Comparison of ENCODE assay signal across 18 cellular contexts in the genomic region with DNA sequence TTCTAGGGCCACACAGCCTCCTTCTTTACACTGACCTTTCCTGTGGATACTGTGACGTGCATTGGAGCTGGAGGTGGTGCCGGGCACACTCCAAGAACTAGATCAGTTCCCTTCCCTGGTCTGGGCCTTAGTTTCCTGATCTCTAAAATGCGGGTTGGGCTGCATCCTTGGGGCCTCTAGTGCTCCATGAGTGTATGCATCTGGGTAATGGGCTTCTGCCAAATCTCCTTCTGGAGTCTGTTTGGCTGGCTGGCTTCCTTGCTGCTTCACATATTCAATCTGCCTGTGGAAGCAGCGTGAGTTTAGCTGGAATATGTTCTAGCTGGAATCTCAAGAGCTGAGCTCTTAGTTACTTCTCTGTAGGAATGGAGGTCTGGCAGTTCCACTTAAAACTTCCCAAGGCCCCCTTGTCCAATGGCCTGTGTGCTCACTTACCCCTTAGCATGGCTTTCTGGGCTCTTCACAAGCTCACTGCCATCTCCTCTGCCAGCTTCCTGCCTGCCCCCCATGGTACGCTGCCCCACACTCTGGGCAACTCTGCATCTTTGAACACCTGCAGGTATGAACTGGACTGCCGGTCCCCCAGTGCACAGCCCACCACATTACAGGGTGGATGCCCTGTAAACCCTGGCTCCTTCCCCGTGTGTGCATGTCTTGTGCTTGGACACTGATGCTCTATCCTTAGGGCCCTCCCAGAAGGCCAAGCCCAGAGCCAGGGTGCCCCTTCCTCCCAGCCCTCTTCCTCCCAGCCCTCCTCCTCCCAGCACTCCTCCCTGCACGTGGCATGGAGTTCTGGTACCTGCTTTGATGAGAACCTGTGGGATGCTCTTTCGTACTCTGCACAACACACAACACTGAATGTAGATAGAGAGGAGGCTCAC.
A peak's percentile ranks its signal among the peaks of the same experiment; 100 is the strongest.
DNase-seq lines count a peak whose midpoint lies in the region; ATAC-seq and TF ChIP-seq lines count a peak whose summit lies in the region.
"Had no signal": no experiment of that assay in that cellular context is flagged by ENCODE, and none has a peak within 500 bp of the region (broad histone marks: within the 10 kb centered on the region; RNA-seq: fewer than 3 reads in every experiment).

No MANE protein-coding gene starts in this region.

- no peak for TF ChIP-seq EP300 in sigmoid colon (IDR thresholded peaks at IDR 0.05)

- no peaks in the 10 kb centered on the region for H3K9me2 ChIP-seq in GM23248 (ENCODE audit: insufficient read depth)
- H3K9me2 ChIP-seq in hepatocyte (replicated peaks; ENCODE audit: insufficient read depth) = no peaks in the 10 kb centered on the region

- H3K9ac ChIP-seq in GM23248 = no peak overlapping the region

- no peaks in the 10 kb centered on the region for H3K9me3 ChIP-seq in GM23248 (ENCODE audit: low read depth)
- no peaks in the 10 kb centered on the region for H3K9me3 ChIP-seq in ascending aorta
- H3K9me3 ChIP-seq in hepatocyte (ENCODE audit: low read depth) = no peaks in the 10 kb centered on the region
- H3K9me3 ChIP-seq in sigmoid colon = no peaks in the 10 kb centered on the region
- H3K9me3 ChIP-seq: body of pancreas, transverse colon had no signal

- intact Hi-C loops in ascending aorta (cut with DNase I) (loop anchor here (5.0 kb wide), 1 partner anchor 128 kb away; no protein-coding TSS in a partner anchor), sigmoid colon (cut with DNase I) (no loop called here)

- no peaks in the 10 kb centered on the region for H4K20me1 ChIP-seq in GM23248 (ENCODE audit: insufficient read depth)
- no peaks in the 10 kb centered on the region for H4K20me1 ChIP-seq in hepatocyte (ENCODE audit: insufficient read depth, poor library complexity, severe bottlenecking)

- H2AFZ ChIP-seq in GM23248 (no peak overlapping the region), hepatocyte (no peak overlapping the region)

- H3K27ac ChIP-seq in GM23248 (no peak overlapping the region), ascending aorta (peak overlapping the region; percentile 41 to 50), hepatocyte (peak overlapping the region; percentile 70), sigmoid colon (no peak overlapping the region)
- H3K27ac ChIP-seq: body of pancreas, transverse colon had no signal

- H3K27me3 ChIP-seq in GM23248 (replicated peaks; ENCODE audit: insufficient read depth) (no peaks in the 10 kb centered on the region), ascending aorta (no peaks in the 10 kb centered on the region), hepatocyte (no peaks in the 10 kb centered on the region), sigmoid colon (no peaks in the 10 kb centered on the region)
- H3K27me3 ChIP-seq: body of pancreas, transverse colon had no signal

- H3K4me3 ChIP-seq in GM23248 (no peak overlapping the region), ascending aorta (no peak overlapping the region), hepatocyte (no peak overlapping the region), sigmoid colon (no peak overlapping the region)
- H3K4me3 ChIP-seq: body of pancreas, transverse colon had no signal

- H3F3A ChIP-seq in GM23248 (ENCODE audit: insufficient read depth) = peaks cover 6% of the 10 kb centered on the region; the same call in 1 of the 2 replicates

- TF ChIP-seq CTCF in ascending aorta (IDR thresholded peaks at IDR 0.05) (no peak), hepatocyte (IDR thresholded peaks at IDR 0.05; ENCODE audit: poor library complexity) (no peak), sigmoid colon (IDR thresholded peaks at IDR 0.05) (no peak)

- no peaks in the 10 kb centered on the region for H3K79me2 ChIP-seq in GM23248 (ENCODE audit: insufficient read depth)
- H3K79me2 ChIP-seq in hepatocyte = no peaks in the 10 kb centered on the region

- H3K4me1 ChIP-seq in GM23248 (ENCODE audit: insufficient read depth) (peaks cover 10% of the 10 kb centered on the region; the same call in 1 of the 2 replicates), ascending aorta (peaks cover 3 to 6% of the 10 kb centered on the region in 2 donors), hepatocyte (ENCODE audit: insufficient read depth) (no peaks in the 10 kb centered on the region), sigmoid colon (no peaks in the 10 kb centered on the region)
- H3K4me1 ChIP-seq: transverse colon had no signal

- no peak for ATAC-seq in HG02759 (IDR thresholded peaks at IDR 0.05; ENCODE audit: unreplicated experiment)
- ATAC-seq in GM21360 (IDR thresholded peaks at IDR 0.05; ENCODE audit: unreplicated experiment) = no peak
- ATAC-seq: body of pancreas; stimulated activated naive CD8-positive, alpha-beta T cell treated with anti-CD3 and anti-CD28 coated beads, Interleukin-15, Interleukin-2, amounts not matched to agents 100 U/mL and 50 U/mL, for 24 hours had no signal

- DNase-seq in GM23248 (peak; percentile 48), ascending aorta (ENCODE audit: low spot score in 2 of 2) (peak in 1 of 2 donors; percentile 59), hepatocyte (ENCODE audit: low spot score) (no peak), sigmoid colon (peak; percentile 46), amygdala (lab: John Stamatoyannopoulos, UW) (no peak), KBM-7 (no peak)
- DNase-seq: activated CD4-positive, alpha-beta T cell treated with anti-CD3 and anti-CD28 coated beads, Interleukin-2, amount 50 U/mL, for 48 hours; activated CD8-positive, alpha-beta memory T cell treated with anti-CD3 and anti-CD28 coated beads, Interleukin-2, amount 50 U/mL, for 4 hours; activated naive CD8-positive, alpha-beta T cell treated with anti-CD3 and anti-CD28 coated beads for 36 hours; body of pancreas; mesendoderm; naive B cell; OCI-M1; SHP77; stimulated activated naive CD8-positive, alpha-beta T cell treated with anti-CD3 and anti-CD28 coated beads, Interleukin-15, Interleukin-2, amounts not matched to agents 100 U/mL and 50 U/mL, for 24 hours; transverse colon had no signal

- H3K36me3 ChIP-seq in GM23248 (ENCODE audit: low read depth) (no peaks in the 10 kb centered on the region), ascending aorta (no peaks in the 10 kb centered on the region), hepatocyte (replicated peaks; ENCODE audit: insufficient read depth, low read depth) (no peaks in the 10 kb centered on the region), sigmoid colon (no peaks in the 10 kb centered on the region)
- H3K36me3 ChIP-seq: transverse colon had no signal

- in situ Hi-C loops in GM23248 (cut with MboI) = loop anchor here (5.0 kb wide), 1 partner anchor 413 kb away; no protein-coding TSS in a partner anchor
- in situ Hi-C loops in KBM-7 (cut with MboI; ENCODE audit: low pct_unique_long_range_greater_than_20kb, low sequenced_read_pairs) = loop anchor here (10.0 kb wide), 1 partner anchor 411 kb away; no protein-coding TSS in a partner anchor

- 44 to 45% methylated on average over 9 of the region's 9 CpGs for WGBS in GM23248 (ENCODE audit: low coverage in 1 of 2, low lambda C conversion rate in 2 of 2, missing lambda C conversion rate in 2 of 2), 2 experiments
- 86% methylated on average over 9 of the region's 9 CpGs for WGBS in hepatocyte (ENCODE audit: low lambda C conversion rate, missing lambda C conversion rate)
- 86 to 89% methylated on average over 9 of the region's 9 CpGs for WGBS in sigmoid colon, 2 donors

- peak overlapping the region; percentile 32 for H3K4me2 ChIP-seq in GM23248 (ENCODE audit: unreplicated experiment)
- no peak overlapping the region for H3K4me2 ChIP-seq in hepatocyte

- TF ChIP-seq POLR2A in sigmoid colon (IDR thresholded peaks at IDR 0.05) = no peak

Comparison
In these comparisons a context has a peak if more than half of its experiments do, and no peak if none do; other contexts are left out.
1. DNase-seq: peak in GM23248 (single experiment) and sigmoid colon (single experiment); none in hepatocyte (single experiment), amygdala (0 of 56) and KBM-7 (single experiment).
2. H3K27ac ChIP-seq: peak in ascending aorta (2 of 2) and hepatocyte (single experiment); none in GM23248 (single experiment) and sigmoid colon (0 of 4).